In the genomic region with DNA sequence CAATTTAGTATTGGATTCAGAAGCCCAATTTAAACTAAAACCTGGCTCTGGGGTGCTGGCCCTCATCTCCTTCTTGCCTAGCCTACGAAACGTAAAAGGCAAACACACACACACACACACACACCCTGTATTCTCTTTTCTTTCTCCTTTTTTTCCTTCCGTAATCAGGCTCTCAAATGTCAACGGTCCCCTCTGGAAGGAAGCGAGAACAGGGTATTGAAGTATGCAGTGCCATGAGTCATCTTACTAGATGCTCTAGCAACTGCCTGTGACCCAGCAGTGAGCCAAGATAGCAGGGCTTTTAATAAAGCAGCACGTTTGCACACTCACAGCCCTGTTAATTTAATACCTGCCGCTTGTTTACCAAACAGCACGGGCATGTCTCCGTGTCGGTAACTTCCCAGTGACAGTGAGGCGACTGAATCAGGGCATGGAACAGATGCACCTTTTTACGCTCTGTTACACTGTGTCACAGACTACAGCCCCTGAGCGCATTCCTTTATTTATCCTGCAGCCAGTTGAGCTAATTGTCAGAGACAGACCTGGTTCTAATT, we compare ENCODE assay signal across 8 cellular contexts.
DNase-seq lines count a peak whose midpoint lies in the region; ATAC-seq and TF ChIP-seq lines count a peak whose summit lies in the region.

No MANE protein-coding gene starts in this region.

- no peak for ATAC-seq in GM19452 (IDR thresholded peaks at IDR 0.05; ENCODE audit: unreplicated experiment)

- POLR2A ChIA-PET in activated CD4-positive, alpha-beta memory T cell treated with anti-CD3 and anti-CD28 coated beads, Interleukin-2, amount 10 ng/mL, durations not matched to agents 7 days and 5 days (lab: Charles Lee), result no interaction called here

- no peaks in the 10 kb centered on the region for H3K27me3 Mint-ChIP-seq in activated CD4-positive, alpha-beta memory T cell treated with anti-CD3 and anti-CD28 coated beads, Interleukin-2, amount 10 ng/mL, durations not matched to agents 7 days and 5 days

- H3K27ac Mint-ChIP-seq in activated CD4-positive, alpha-beta memory T cell treated with anti-CD3 and anti-CD28 coated beads, Interleukin-2, amount 10 ng/mL, durations not matched to agents 7 days and 5 days, result no peak overlapping the region

- no peak overlapping the region for H3K4me3 ChIP-seq in left ventricle myocardium inferior

- peak; percentile 53 for DNase-seq in HS-27A (ENCODE audit: low read depth)
- DNase-seq in SK-N-DZ (ENCODE audit: low spot score), result peak; percentile 15
- DNase-seq in left ventricle myocardium inferior, result no peak
- DNase-seq in stromal cell of bone marrow (ENCODE audit: low read depth), result peak; percentile 55
- DNase-seq in activated CD4-positive, alpha-beta memory T cell treated with anti-CD3 and anti-CD28 coated beads, Interleukin-2, amount 10 ng/mL, durations not matched to agents 7 days and 5 days, result no peak
- DNase-seq in HuH-7.5 (ENCODE audit: low spot score), result no peak
- DNase-seq in HuH-7 (ENCODE audit: low spot score), result no peak

- H3K27me3 ChIP-seq in left ventricle myocardium inferior (ENCODE audit: low read depth), result peaks cover 3% of the 10 kb centered on the region

- peaks cover 17% of the 10 kb centered on the region for H3K4me1 ChIP-seq in left ventricle myocardium inferior

- CTCF ChIA-PET in activated CD4-positive, alpha-beta memory T cell treated with anti-CD3 and anti-CD28 coated beads, Interleukin-2, amount 10 ng/mL, durations not matched to agents 7 days and 5 days (lab: Charles Lee), result no interaction called here

- no peaks in the 10 kb centered on the region for H3K36me3 Mint-ChIP-seq in activated CD4-positive, alpha-beta memory T cell treated with anti-CD3 and anti-CD28 coated beads, Interleukin-2, amount 10 ng/mL, durations not matched to agents 7 days and 5 days (ENCODE audit: low read depth)

- no peaks in the 10 kb centered on the region for H3K4me1 Mint-ChIP-seq in activated CD4-positive, alpha-beta memory T cell treated with anti-CD3 and anti-CD28 coated beads, Interleukin-2, amount 10 ng/mL, durations not matched to agents 7 days and 5 days

- intact Hi-C loops in left ventricle myocardium inferior (cut with micrococcal nuclease), result no loop called here

- peaks cover 10% of the 10 kb centered on the region for H3K9me3 Mint-ChIP-seq in activated CD4-positive, alpha-beta memory T cell treated with anti-CD3 and anti-CD28 coated beads, Interleukin-2, amount 10 ng/mL, durations not matched to agents 7 days and 5 days

- H3K4me3 Mint-ChIP-seq in activated CD4-positive, alpha-beta memory T cell treated with anti-CD3 and anti-CD28 coated beads, Interleukin-2, amount 10 ng/mL, durations not matched to agents 7 days and 5 days, result no peak overlapping the region

- H3K9me3 ChIP-seq in left ventricle myocardium inferior (replicated peaks), result no peaks in the 10 kb centered on the region

- peak overlapping the region; percentile 41 for H3K27ac ChIP-seq in left ventricle myocardium inferior (replicated peaks)

- no peaks in the 10 kb centered on the region for H3K36me3 ChIP-seq in left ventricle myocardium inferior

- TF ChIP-seq CTCF in left ventricle myocardium inferior (IDR thresholded peaks at IDR 0.05; ENCODE audit: borderline replicate concordance), result no peak

Comparison
In these comparisons a context has a peak if more than half of its experiments do, and no peak if none do; other contexts are left out.
1. DNase-seq: peak in HS-27A (single experiment), SK-N-DZ (single experiment) and stromal cell of bone marrow (single experiment); none in left ventricle myocardium inferior (single experiment), activated CD4-positive, alpha-beta memory T cell treated with anti-CD3 and anti-CD28 coated beads, Interleukin-2, amount 10 ng/mL, durations not matched to agents 7 days and 5 days (single experiment), HuH-7.5 (single experiment) and HuH-7 (single experiment).